ENCODE assay signal across 19 cellular contexts in the genomic region with DNA sequence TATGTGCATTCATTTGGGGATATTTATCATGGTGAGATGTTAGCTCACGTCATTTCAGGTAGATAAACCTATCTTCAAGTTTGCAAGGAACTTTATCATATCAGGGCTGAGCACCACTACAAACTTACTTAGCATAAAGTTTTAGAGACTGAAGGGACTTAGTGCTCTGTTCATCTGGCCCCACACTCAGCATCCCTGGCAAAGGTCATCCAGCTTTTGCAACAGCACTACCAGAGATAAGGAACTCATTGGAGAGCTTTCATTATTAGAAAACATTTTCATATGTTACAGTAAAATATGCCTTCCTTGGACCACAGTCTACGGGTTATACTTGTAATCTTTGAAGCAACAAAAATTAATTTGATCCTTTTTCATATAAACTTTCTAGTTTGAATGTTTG.
"Had no signal": no experiment of that assay in that cellular context is flagged by ENCODE, and none has a peak within 500 bp of the region (broad histone marks: within the 10 kb centered on the region; RNA-seq: fewer than 3 reads in every experiment).

No MANE protein-coding gene starts in this region.

- H3K36me3 ChIP-seq: esophagus muscularis mucosa, gastroesophageal sphincter, left lung, lower lobe of right lung had no signal

- H3K9me3 ChIP-seq: esophagus muscularis mucosa, gastroesophageal sphincter, left lung, lower lobe of right lung, mucosa of descending colon had no signal

- DNase-seq: dermis blood vessel endothelial cell; dorsolateral prefrontal cortex; effector CD4-positive, alpha-beta T cell; effector memory CD4-positive, alpha-beta T cell; foreskin keratinocyte; hypothalamus; immature natural killer cell; islet precursor cell; kidney; kidney glomerular epithelial cell; left lung; lower lobe of right lung; mesenchymal stem cell; mucosa of descending colon; naive B cell had no signal

- ATAC-seq: foreskin keratinocyte, gastroesophageal sphincter, left lung, lower lobe of right lung, mucosa of descending colon had no signal

- H3K27me3 ChIP-seq: esophagus muscularis mucosa, foreskin keratinocyte, hepatocyte, left lung had no signal

- H3K4me1 ChIP-seq: esophagus muscularis mucosa, foreskin keratinocyte, gastroesophageal sphincter, left lung, lower lobe of right lung had no signal

- H3K27ac ChIP-seq: coronary artery, dorsolateral prefrontal cortex, esophagus muscularis mucosa, foreskin keratinocyte, gastroesophageal sphincter, hepatocyte, left lung, lower lobe of right lung had no signal

- H3K4me3 ChIP-seq: coronary artery, dorsolateral prefrontal cortex, esophagus muscularis mucosa, gastroesophageal sphincter, hepatocyte, left lung, lower lobe of right lung, mucosa of descending colon had no signal
